In the genomic region with DNA sequence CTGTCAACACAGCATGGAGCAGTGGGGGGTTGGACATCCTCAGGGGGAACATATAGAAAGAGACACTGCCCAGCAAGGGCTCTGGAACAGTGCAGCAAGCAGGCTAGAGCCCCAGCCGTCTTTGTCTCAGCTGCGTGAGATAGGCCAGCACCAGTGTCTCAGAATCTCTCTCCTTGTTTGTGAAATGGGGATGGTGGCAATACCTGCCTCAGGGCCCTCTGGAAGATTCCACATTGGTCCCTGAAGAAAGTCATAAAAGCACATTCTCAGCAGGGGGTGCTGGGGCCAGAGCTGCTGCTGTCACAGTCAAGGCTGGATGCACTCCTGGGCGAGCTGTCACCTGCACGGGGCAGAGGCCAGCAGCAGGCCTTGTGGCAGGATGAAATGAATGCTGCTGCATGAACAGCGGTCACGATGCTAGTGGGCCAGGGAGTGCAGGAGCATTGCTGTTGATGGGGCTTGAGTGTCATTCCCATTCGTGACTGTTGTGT, we compare ENCODE assay signal across 27 cellular contexts.
DNase-seq lines count a peak whose midpoint lies in the region; ATAC-seq and TF ChIP-seq lines count a peak whose summit lies in the region.
"Had no signal": no experiment of that assay in that cellular context is flagged by ENCODE, and none has a peak within 500 bp of the region (broad histone marks: within the 10 kb centered on the region; RNA-seq: fewer than 3 reads in every experiment).

No MANE protein-coding gene starts in this region.

- DNase-seq in Right ventricle myocardium superior, result peak; percentile 11
- DNase-seq in right cardiac atrium, result no peak
- DNase-seq in coronary artery (ENCODE audit: low spot score), result peak; percentile 61
- DNase-seq in mesenteric fat pad (ENCODE audit: low spot score), result peak; percentile 74
- DNase-seq in A172 (ENCODE audit: low spot score), result no peak
- DNase-seq in activated CD8-positive, alpha-beta T cell treated with anti-CD3 and anti-CD28 coated beads, Interleukin-2, amount 10 ng/mL, durations not matched to agents 7 days and 5 days, result no peak
- DNase-seq: ACHN; activated CD4-positive, alpha-beta T cell treated with anti-CD3 and anti-CD28 coated beads, Interleukin-2, amount 10 ng/mL, durations not matched to agents 7 days and 5 days; DMS53; HCEC 1CT; mammary epithelial cell; NCI-H1417 treated with DMSO at 0.1 percent for 48 hours; NCI-H2081 treated with DMSO at 0.1 percent for 48 hours; NCI-H345; SIG-M5; sigmoid colon; stimulated activated naive B cell treated with anti-CD40 and anti-IgM and Interleukin-4, amounts not matched to agents 10 μg/mL and 1 μg/mL and 100 μg/mL, for 72 hours had no signal

- no peaks in the 10 kb centered on the region for H3K36me3 Mint-ChIP-seq in activated CD8-positive, alpha-beta T cell treated with anti-CD3 and anti-CD28 coated beads, Interleukin-2, amount 10 ng/mL, durations not matched to agents 7 days and 5 days (ENCODE audit: low read depth)
- H3K36me3 Mint-ChIP-seq: activated naive CD8-positive, alpha-beta T cell; stimulated activated naive B cell treated with anti-CD40 and anti-IgM and Interleukin-4, amounts not matched to agents 10 μg/mL and 1 μg/mL and 100 μg/mL, for 72 hours; WTC11 had no signal

- no peak overlapping the region for H3K27ac ChIP-seq in right cardiac atrium (ENCODE audit: low read length)
- H3K27ac ChIP-seq in coronary artery, result no peak overlapping the region
- H3K27ac ChIP-seq: cardiac muscle cell, HL-60, sigmoid colon, thoracic aorta had no signal

- H3K27me3 ChIP-seq in right cardiac atrium (ENCODE audit: control insufficient read depth, insufficient read depth), result no peaks in the 10 kb centered on the region
- H3K27me3 ChIP-seq: cardiac muscle cell, sigmoid colon had no signal

- no peak overlapping the region for H3K4me3 Mint-ChIP-seq in activated CD8-positive, alpha-beta T cell treated with anti-CD3 and anti-CD28 coated beads, Interleukin-2, amount 10 ng/mL, durations not matched to agents 7 days and 5 days
- H3K4me3 Mint-ChIP-seq: activated CD4-positive, alpha-beta T cell treated with anti-CD3 and anti-CD28 coated beads, Interleukin-2, amount 10 ng/mL, durations not matched to agents 7 days and 5 days; activated naive CD8-positive, alpha-beta T cell; activated T-helper 17 cell treated with anti-CD3 and anti-CD28 coated beads, Interleukin-2, amount 50 U/mL, for 72 hours; neural crest cell; stimulated activated naive B cell treated with anti-CD40 and anti-IgM and Interleukin-4, amounts not matched to agents 10 μg/mL and 1 μg/mL and 100 μg/mL, for 72 hours; WTC11 had no signal

- no peak overlapping the region for H3K4me3 ChIP-seq in right cardiac atrium (ENCODE audit: low read length)
- H3K4me3 ChIP-seq in coronary artery, result no peak overlapping the region
- H3K4me3 ChIP-seq: cardiac muscle cell, sigmoid colon, thoracic aorta had no signal

- H3K9me3 ChIP-seq in right cardiac atrium (ENCODE audit: control insufficient read depth, low read length), result no peaks in the 10 kb centered on the region
- H3K9me3 ChIP-seq: sigmoid colon, thoracic aorta had no signal

- 87% methylated on average over 7 of the region's 7 CpGs for WGBS in right cardiac atrium

- H3K4me1 ChIP-seq in right cardiac atrium (ENCODE audit: control insufficient read depth, insufficient read depth, low read length), result no peaks in the 10 kb centered on the region
- H3K4me1 ChIP-seq: sigmoid colon had no signal

- POLR2A ChIA-PET in activated CD8-positive, alpha-beta T cell treated with anti-CD3 and anti-CD28 coated beads, Interleukin-2, amount 10 ng/mL, durations not matched to agents 7 days and 5 days (lab: Charles Lee), result no interaction called here

- H3K27me3 Mint-ChIP-seq in activated CD8-positive, alpha-beta T cell treated with anti-CD3 and anti-CD28 coated beads, Interleukin-2, amount 10 ng/mL, durations not matched to agents 7 days and 5 days (ENCODE audit: low read depth), result no peaks in the 10 kb centered on the region
- H3K27me3 Mint-ChIP-seq: activated CD4-positive, alpha-beta T cell treated with anti-CD3 and anti-CD28 coated beads, Interleukin-2, amount 10 ng/mL, durations not matched to agents 7 days and 5 days; activated naive CD8-positive, alpha-beta T cell had no signal

- ATAC-seq in Right ventricle myocardium superior (ENCODE audit: poor library complexity) (no peak), right cardiac atrium (no peak), GM18907 (IDR thresholded peaks at IDR 0.05; ENCODE audit: unreplicated experiment) (no peak), HG02884 (IDR thresholded peaks at IDR 0.05; ENCODE audit: unreplicated experiment) (no peak)
- ATAC-seq in activated CD8-positive, alpha-beta T cell treated with anti-CD3 and anti-CD28 coated beads, Interleukin-2, amount 10 ng/mL, durations not matched to agents 7 days and 5 days, result no peak
- ATAC-seq: activated T-helper 17 cell treated with anti-CD3 and anti-CD28 coated beads, Interleukin-2, amount 50 U/mL, for 72 hours; Panc1; stimulated activated naive B cell treated with anti-CD40 and anti-IgM and Interleukin-4, amounts not matched to agents 10 μg/mL and 1 μg/mL and 100 μg/mL, for 72 hours; WTC11 had no signal

- no peaks in the 10 kb centered on the region for H3K9me3 Mint-ChIP-seq in activated CD8-positive, alpha-beta T cell treated with anti-CD3 and anti-CD28 coated beads, Interleukin-2, amount 10 ng/mL, durations not matched to agents 7 days and 5 days (ENCODE audit: insufficient read depth)
- H3K9me3 Mint-ChIP-seq: activated CD4-positive, alpha-beta T cell treated with anti-CD3 and anti-CD28 coated beads, Interleukin-2, amount 10 ng/mL, durations not matched to agents 7 days and 5 days; activated T-helper 17 cell treated with anti-CD3 and anti-CD28 coated beads, Interleukin-2, amount 50 U/mL, for 72 hours; stimulated activated naive B cell treated with anti-CD40 and anti-IgM and Interleukin-4, amounts not matched to agents 10 μg/mL and 1 μg/mL and 100 μg/mL, for 72 hours; WTC11 had no signal

- no peak for TF ChIP-seq CTCF in coronary artery (IDR thresholded peaks at IDR 0.05)

- intact Hi-C loops in Right ventricle myocardium superior (cut with DNase I) (no loop called here), right cardiac atrium (cut with DNase I) (no loop called here)

- CTCF ChIA-PET in activated CD8-positive, alpha-beta T cell treated with anti-CD3 and anti-CD28 coated beads, Interleukin-2, amount 10 ng/mL, durations not matched to agents 7 days and 5 days (lab: Charles Lee), result no interaction called here

- H3K4me1 Mint-ChIP-seq in activated CD8-positive, alpha-beta T cell treated with anti-CD3 and anti-CD28 coated beads, Interleukin-2, amount 10 ng/mL, durations not matched to agents 7 days and 5 days (ENCODE audit: low read depth), result no peaks in the 10 kb centered on the region
- H3K4me1 Mint-ChIP-seq: activated CD4-positive, alpha-beta T cell treated with anti-CD3 and anti-CD28 coated beads, Interleukin-2, amount 10 ng/mL, durations not matched to agents 7 days and 5 days; activated T-helper 17 cell treated with anti-CD3 and anti-CD28 coated beads, Interleukin-2, amount 50 U/mL, for 72 hours; stimulated activated naive B cell treated with anti-CD40 and anti-IgM and Interleukin-4, amounts not matched to agents 10 μg/mL and 1 μg/mL and 100 μg/mL, for 72 hours; WTC11 had no signal

- no peak overlapping the region for H3K27ac Mint-ChIP-seq in activated CD8-positive, alpha-beta T cell treated with anti-CD3 and anti-CD28 coated beads, Interleukin-2, amount 10 ng/mL, durations not matched to agents 7 days and 5 days
- H3K27ac Mint-ChIP-seq: activated CD4-positive, alpha-beta T cell treated with anti-CD3 and anti-CD28 coated beads, Interleukin-2, amount 10 ng/mL, durations not matched to agents 7 days and 5 days; activated naive CD8-positive, alpha-beta T cell; activated T-helper 17 cell treated with anti-CD3 and anti-CD28 coated beads, Interleukin-2, amount 50 U/mL, for 72 hours; stimulated activated naive B cell treated with anti-CD40 and anti-IgM and Interleukin-4, amounts not matched to agents 10 μg/mL and 1 μg/mL and 100 μg/mL, for 72 hours; WTC11 had no signal

Comparison
In these comparisons a context has a peak if more than half of its experiments do, and no peak if none do; other contexts are left out.
1. DNase-seq: peak in Right ventricle myocardium superior (single experiment), coronary artery (single experiment) and mesenteric fat pad (single experiment); none in right cardiac atrium (0 of 3), A172 (single experiment) and activated CD8-positive, alpha-beta T cell treated with anti-CD3 and anti-CD28 coated beads, Interleukin-2, amount 10 ng/mL, durations not matched to agents 7 days and 5 days (single experiment).